ENCODE assay signal across 2 cellular contexts in the genomic region with DNA sequence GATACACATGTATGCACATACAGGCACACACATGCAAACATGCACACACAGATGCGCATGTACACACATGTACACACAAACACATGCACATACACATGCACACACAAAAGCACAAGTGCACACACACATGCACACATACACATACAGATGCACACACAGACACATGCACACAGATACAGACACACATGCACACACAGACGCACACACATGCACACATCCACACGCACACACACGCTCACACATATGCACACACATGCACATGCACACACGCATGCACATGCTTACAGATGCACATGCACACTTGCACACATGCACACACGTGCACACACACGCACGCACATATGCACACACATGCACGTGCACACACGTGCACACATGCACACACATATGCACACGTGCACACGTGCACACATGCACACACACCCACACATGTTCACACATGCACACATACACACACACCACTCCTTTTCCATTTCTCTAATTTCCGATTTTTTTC.
TF ChIP-seq lines count a peak whose summit lies in the region.

No MANE protein-coding gene starts in this region.

TF ChIP-seq in A549, 52 proteins besides CTCF, POLR2A, EP300 and RAD21:
- no peak for TF ChIP-seq HOXB5 (CRISPR knock-in tag; IDR thresholded peaks at IDR 0.05)
- TF ChIP-seq, protein P1, sequence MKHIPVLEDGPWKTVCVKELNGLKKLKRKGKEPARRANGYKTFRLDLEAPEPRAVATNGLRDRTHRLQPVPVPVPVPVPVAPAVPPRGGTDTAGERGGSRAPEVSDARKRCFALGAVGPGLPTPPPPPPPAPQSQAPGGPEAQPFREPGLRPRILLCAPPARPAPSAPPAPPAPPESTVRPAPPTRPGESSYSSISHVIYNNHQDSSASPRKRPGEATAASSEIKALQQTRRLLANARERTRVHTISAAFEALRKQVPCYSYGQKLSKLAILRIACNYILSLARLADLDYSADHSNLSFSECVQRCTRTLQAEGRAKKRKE (CRISPR knock-in tag; IDR thresholded peaks at IDR 0.05; ENCODE audit: low read depth), result no peak
- TF ChIP-seq, protein P2, sequence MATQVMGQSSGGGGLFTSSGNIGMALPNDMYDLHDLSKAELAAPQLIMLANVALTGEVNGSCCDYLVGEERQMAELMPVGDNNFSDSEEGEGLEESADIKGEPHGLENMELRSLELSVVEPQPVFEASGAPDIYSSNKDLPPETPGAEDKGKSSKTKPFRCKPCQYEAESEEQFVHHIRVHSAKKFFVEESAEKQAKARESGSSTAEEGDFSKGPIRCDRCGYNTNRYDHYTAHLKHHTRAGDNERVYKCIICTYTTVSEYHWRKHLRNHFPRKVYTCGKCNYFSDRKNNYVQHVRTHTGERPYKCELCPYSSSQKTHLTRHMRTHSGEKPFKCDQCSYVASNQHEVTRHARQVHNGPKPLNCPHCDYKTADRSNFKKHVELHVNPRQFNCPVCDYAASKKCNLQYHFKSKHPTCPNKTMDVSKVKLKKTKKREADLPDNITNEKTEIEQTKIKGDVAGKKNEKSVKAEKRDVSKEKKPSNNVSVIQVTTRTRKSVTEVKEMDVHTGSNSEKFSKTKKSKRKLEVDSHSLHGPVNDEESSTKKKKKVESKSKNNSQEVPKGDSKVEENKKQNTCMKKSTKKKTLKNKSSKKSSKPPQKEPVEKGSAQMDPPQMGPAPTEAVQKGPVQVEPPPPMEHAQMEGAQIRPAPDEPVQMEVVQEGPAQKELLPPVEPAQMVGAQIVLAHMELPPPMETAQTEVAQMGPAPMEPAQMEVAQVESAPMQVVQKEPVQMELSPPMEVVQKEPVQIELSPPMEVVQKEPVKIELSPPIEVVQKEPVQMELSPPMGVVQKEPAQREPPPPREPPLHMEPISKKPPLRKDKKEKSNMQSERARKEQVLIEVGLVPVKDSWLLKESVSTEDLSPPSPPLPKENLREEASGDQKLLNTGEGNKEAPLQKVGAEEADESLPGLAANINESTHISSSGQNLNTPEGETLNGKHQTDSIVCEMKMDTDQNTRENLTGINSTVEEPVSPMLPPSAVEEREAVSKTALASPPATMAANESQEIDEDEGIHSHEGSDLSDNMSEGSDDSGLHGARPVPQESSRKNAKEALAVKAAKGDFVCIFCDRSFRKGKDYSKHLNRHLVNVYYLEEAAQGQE (IDR thresholded peaks at IDR 0.05), result no peak

TF ChIP-seq in H1, 55 proteins besides CTCF, POLR2A, EP300 and RAD21:
- TF ChIP-seq SP2 (IDR thresholded peaks at IDR 0.05; ENCODE audit: low read length) (no peak), EZH2 (IDR thresholded peaks at IDR 0.05; ENCODE audit: low read depth, low read length, severe bottlenecking) (no peak), CBX5 (IDR thresholded peaks at IDR 0.05; ENCODE audit: low read depth, low read length) (no peak), YY1 (IDR thresholded peaks at IDR 0.05; ENCODE audit: low read depth, low read length) (no peak), MAFK (IDR thresholded peaks at IDR 0.05; ENCODE audit: low read depth, low read length) (no peak)
